Comparison of ENCODE assay signal across 18 cellular contexts in genomic region chr22:49476800-49477400, GRCh38.
"Had no signal": no experiment of that assay in that cellular context is flagged by ENCODE, and none has a peak within 500 bp of the region (broad histone marks: within the 10 kb centered on the region; RNA-seq: fewer than 3 reads in every experiment).

No MANE protein-coding gene starts in this region.

- DNase-seq: dorsolateral prefrontal cortex; effector CD4-positive, alpha-beta T cell; head of caudate nucleus; left ventricle myocardium superior; lower lobe of right lung; natural killer cell; stimulated activated CD4-positive, alpha-beta T cell treated with anti-CD3 and anti-CD28 coated beads, Interleukin-2, amount 100 ng/mL, for 24 hours; stimulated activated CD4-positive, alpha-beta T cell treated with anti-CD3 and anti-CD28 coated beads, Interleukin-4, amount 100 ng/mL, for 24 hours; stimulated activated naive CD4-positive, alpha-beta T cell treated with Interleukin-2 at 50 U/mL for 16 hours; stomach; thyroid gland; trophoblast cell had no signal

- H3K36me3 ChIP-seq: lower lobe of right lung, prostate gland, right atrium auricular region, stomach, thyroid gland had no signal

- H3K36me3 Mint-ChIP-seq: natural killer cell; stimulated activated effector memory CD8-positive, alpha-beta T cell treated with anti-CD3 and anti-CD28 coated beads, Interleukin-12 subunit alpha, Interleukin-12 subunit beta, amount 100 ng/mL, for 72 hours had no signal

- H3K4me3 ChIP-seq: dorsolateral prefrontal cortex, lower lobe of right lung, prostate gland, right atrium auricular region, smooth muscle cell, stomach, thyroid gland had no signal

- H2AFZ ChIP-seq: parathyroid adenoma had no signal

- H3K27ac ChIP-seq: dorsolateral prefrontal cortex, lower lobe of right lung, parathyroid adenoma, prostate gland, right atrium auricular region, stomach, thyroid gland had no signal

- H3K27me3 ChIP-seq: right atrium auricular region, thyroid gland had no signal

- H3K9me3 ChIP-seq: lower lobe of right lung, prostate gland, right atrium auricular region, stomach, thyroid gland had no signal

- H3K79me2 ChIP-seq: parathyroid adenoma had no signal

- H3K4me2 ChIP-seq: smooth muscle cell had no signal

- H3K4me3 Mint-ChIP-seq: natural killer cell; stimulated activated effector memory CD8-positive, alpha-beta T cell treated with anti-CD3 and anti-CD28 coated beads, Interleukin-12 subunit alpha, Interleukin-12 subunit beta, amount 100 ng/mL, for 72 hours had no signal

- H3K4me1 ChIP-seq: parathyroid adenoma, prostate gland, right atrium auricular region had no signal

- FAIRE-seq: keratinocyte had no signal

- H3K27ac Mint-ChIP-seq: natural killer cell; stimulated activated effector memory CD8-positive, alpha-beta T cell treated with anti-CD3 and anti-CD28 coated beads, Interleukin-12 subunit alpha, Interleukin-12 subunit beta, amount 100 ng/mL, for 72 hours had no signal

- H3K9ac ChIP-seq: parathyroid adenoma had no signal
